ENCODE assay signal across 31 cellular contexts in the genomic region with DNA sequence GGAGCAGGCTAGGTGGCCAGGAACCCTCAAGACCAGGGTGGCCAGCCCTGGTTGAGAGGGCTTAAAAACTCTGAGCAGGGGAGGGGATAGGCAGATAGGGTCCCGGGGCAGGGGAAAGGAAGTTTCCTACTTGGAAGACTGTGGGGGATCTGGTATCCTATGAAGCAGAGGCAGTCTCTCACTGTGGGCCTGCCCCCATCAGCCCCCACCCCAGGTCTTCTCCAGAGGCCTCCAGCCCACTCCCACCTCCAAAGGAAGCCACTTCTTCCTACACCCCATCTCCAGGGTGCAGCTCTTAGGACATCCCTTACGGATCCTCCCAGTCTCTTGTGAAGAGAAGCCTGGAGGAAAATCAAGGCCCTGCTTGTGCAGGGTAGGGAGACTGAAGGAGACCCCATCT. TPM values are rescaled to one million over a fixed set of nuclear protein-coding genes. Genes with fewer than 3 reads are reported as not detected.
"Had no signal": no experiment of that assay in that cellular context is flagged by ENCODE, and none has a peak within 500 bp of the region (broad histone marks: within the 10 kb centered on the region; RNA-seq: fewer than 3 reads in every experiment).

No MANE protein-coding gene starts in this region.

- H3K4me3 Mint-ChIP-seq: dendritic cell treated with granulocyte-macrophage colony-stimulating factor and Interleukin-4, amounts not matched to agents 40 ng/mL and 50 ng/mL, for 4 days; effector memory CD8-positive, alpha-beta T cell; endodermal cell had no signal

- H3K36me3 ChIP-seq: colonic mucosa, esophagus squamous epithelium, gastrocnemius medialis, left lung had no signal

- H3K4me1 ChIP-seq: colonic mucosa, gastrocnemius medialis, heart right ventricle, left lung, lower lobe of right lung had no signal

- DNase-seq: colonic mucosa; cortex of kidney; effector CD8-positive, alpha-beta T cell; effector memory CD8-positive, alpha-beta T cell; endodermal cell; erythroblast; esophagus squamous epithelium; foreskin fibroblast; foreskin melanocyte; gastrocnemius medialis; glutamatergic neuron; heart right ventricle; hippocampal formation; left cardiac atrium; left lung; left ventricle myocardium superior; lower lobe of right lung; mesenchymal stem cell; midbrain had no signal

- H3K9me3 Mint-ChIP-seq: dendritic cell treated with granulocyte-macrophage colony-stimulating factor and Interleukin-4, amounts not matched to agents 40 ng/mL and 50 ng/mL, for 4 days; effector memory CD8-positive, alpha-beta T cell; endodermal cell had no signal

- H3K27me3 ChIP-seq: colonic mucosa, gastrocnemius medialis, heart right ventricle had no signal

- H3K27ac Mint-ChIP-seq: dendritic cell treated with granulocyte-macrophage colony-stimulating factor and Interleukin-4, amounts not matched to agents 40 ng/mL and 50 ng/mL, for 4 days; effector memory CD8-positive, alpha-beta T cell; endodermal cell had no signal

- H3K27ac ChIP-seq: colonic mucosa, epithelial cell of prostate, esophagus squamous epithelium, gastrocnemius medialis, heart right ventricle, left lung, lower lobe of right lung had no signal

- H3K9me3 ChIP-seq: colonic mucosa, esophagus squamous epithelium, gastrocnemius medialis, heart right ventricle, left lung, lower lobe of right lung had no signal

- H3K4me3 ChIP-seq: colonic mucosa, esophagus squamous epithelium, gastrocnemius medialis, heart right ventricle, left lung, lower lobe of right lung had no signal

RNA-seq across cellular contexts. Expression of gene SCN4B, which starts 16.3 kb away (rescaled TPM):
- total RNA-seq: lung microvascular endothelial cell, myocyte had no signal

RNA-seq across cellular contexts. Expression of gene SCN2B, which starts 40.1 kb away (rescaled TPM):
- total RNA-seq: dermis microvascular lymphatic vessel endothelial cell, glomerular endothelial cell, lung microvascular endothelial cell, mononuclear cell, myocyte had no signal

RNA-seq across cellular contexts. Expression of gene SMIM35, which starts 49.6 kb away (rescaled TPM):
- total RNA-seq: chondrocyte, colonic mucosa, dermis microvascular lymphatic vessel endothelial cell, endodermal cell, esophagus mucosa, esophagus squamous epithelium, gastrocnemius medialis, heart right ventricle, kidney epithelial cell, left cardiac atrium, left lung, left ventricle myocardium superior, lower leg skin, lower lobe of right lung, lung microvascular endothelial cell, myocyte had no signal
- polyA plus RNA-seq: heart right ventricle, keratinocyte had no signal

RNA-seq across cellular contexts. Expression of gene TMPRSS4, which starts 59.5 kb away (rescaled TPM):
- total RNA-seq: chondrocyte, dermis microvascular lymphatic vessel endothelial cell, endodermal cell, glomerular endothelial cell, left cardiac atrium, left ventricle myocardium superior, lung microvascular endothelial cell, mononuclear cell, myocyte had no signal
